In genomic region chr1:40056519-40057309, GRCh38 we compare ENCODE assay signal across 1 cellular context.
TF ChIP-seq lines count a peak whose summit lies in the region.

No MANE protein-coding gene starts in this region.

TF ChIP-seq in GM23338, 12 proteins besides CTCF, POLR2A, EP300 and RAD21 (continued from another document):
- no peak for TF ChIP-seq REST (IDR thresholded peaks at IDR 0.05; ENCODE audit: unreplicated experiment)
- no peak for TF ChIP-seq CREB1 (CRISPR knock-in tag; IDR thresholded peaks at IDR 0.05; ENCODE audit: low read depth)
- no peak for TF ChIP-seq ETS1 (IDR thresholded peaks at IDR 0.05)
- TF ChIP-seq, protein P1, sequence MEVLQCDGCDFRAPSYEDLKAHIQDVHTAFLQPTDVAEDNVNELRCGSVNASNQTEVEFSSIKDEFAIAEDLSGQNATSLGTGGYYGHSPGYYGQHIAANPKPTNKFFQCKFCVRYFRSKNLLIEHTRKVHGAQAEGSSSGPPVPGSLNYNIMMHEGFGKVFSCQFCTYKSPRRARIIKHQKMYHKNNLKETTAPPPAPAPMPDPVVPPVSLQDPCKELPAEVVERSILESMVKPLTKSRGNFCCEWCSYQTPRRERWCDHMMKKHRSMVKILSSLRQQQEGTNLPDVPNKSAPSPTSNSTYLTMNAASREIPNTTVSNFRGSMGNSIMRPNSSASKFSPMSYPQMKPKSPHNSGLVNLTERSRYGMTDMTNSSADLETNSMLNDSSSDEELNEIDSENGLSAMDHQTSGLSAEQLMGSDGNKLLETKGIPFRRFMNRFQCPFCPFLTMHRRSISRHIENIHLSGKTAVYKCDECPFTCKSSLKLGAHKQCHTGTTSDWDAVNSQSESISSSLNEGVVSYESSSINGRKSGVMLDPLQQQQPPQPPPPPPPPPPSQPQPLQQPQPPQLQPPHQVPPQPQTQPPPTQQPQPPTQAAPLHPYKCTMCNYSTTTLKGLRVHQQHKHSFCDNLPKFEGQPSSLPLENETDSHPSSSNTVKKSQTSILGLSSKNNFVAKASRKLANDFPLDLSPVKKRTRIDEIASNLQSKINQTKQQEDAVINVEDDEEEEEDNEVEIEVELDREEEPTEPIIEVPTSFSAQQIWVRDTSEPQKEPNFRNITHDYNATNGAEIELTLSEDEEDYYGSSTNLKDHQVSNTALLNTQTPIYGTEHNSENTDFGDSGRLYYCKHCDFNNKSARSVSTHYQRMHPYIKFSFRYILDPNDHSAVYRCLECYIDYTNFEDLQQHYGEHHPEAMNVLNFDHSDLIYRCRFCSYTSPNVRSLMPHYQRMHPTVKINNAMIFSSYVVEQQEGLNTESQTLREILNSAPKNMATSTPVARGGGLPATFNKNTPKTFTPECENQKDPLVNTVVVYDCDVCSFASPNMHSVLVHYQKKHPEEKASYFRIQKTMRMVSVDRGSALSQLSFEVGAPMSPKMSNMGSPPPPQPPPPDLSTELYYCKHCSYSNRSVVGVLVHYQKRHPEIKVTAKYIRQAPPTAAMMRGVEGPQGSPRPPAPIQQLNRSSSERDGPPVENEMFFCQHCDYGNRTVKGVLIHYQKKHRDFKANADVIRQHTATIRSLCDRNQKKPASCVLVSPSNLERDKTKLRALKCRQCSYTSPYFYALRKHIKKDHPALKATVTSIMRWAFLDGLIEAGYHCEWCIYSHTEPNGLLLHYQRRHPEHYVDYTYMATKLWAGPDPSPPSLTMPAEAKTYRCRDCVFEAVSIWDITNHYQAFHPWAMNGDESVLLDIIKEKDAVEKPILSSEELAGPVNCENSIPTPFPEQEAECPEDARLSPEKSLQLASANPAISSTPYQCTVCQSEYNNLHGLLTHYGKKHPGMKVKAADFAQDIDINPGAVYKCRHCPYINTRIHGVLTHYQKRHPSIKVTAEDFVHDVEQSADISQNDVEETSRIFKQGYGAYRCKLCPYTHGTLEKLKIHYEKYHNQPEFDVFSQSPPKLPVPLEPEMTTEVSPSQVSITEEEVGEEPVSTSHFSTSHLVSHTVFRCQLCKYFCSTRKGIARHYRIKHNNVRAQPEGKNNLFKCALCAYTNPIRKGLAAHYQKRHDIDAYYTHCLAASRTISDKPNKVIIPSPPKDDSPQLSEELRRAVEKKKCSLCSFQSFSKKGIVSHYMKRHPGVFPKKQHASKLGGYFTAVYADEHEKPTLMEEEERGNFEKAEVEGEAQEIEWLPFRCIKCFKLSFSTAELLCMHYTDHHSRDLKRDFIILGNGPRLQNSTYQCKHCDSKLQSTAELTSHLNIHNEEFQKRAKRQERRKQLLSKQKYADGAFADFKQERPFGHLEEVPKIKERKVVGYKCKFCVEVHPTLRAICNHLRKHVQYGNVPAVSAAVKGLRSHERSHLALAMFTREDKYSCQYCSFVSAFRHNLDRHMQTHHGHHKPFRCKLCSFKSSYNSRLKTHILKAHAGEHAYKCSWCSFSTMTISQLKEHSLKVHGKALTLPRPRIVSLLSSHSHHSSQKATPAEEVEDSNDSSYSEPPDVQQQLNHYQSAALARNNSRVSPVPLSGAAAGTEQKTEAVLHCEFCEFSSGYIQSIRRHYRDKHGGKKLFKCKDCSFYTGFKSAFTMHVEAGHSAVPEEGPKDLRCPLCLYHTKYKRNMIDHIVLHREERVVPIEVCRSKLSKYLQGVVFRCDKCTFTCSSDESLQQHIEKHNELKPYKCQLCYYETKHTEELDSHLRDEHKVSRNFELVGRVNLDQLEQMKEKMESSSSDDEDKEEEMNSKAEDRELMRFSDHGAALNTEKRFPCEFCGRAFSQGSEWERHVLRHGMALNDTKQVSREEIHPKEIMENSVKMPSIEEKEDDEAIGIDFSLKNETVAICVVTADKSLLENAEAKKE (CRISPR knock-in tag; IDR thresholded peaks at IDR 0.05): no peak
- no peak for TF ChIP-seq STAT1 (IDR thresholded peaks at IDR 0.05; ENCODE audit: unreplicated experiment)
- TF ChIP-seq EZH2phosphoT487 (IDR thresholded peaks at IDR 0.05; ENCODE audit: unreplicated experiment): no peak
- TF ChIP-seq ZNF331 (CRISPR knock-in tag; IDR thresholded peaks at IDR 0.05; ENCODE audit: low read depth): no peak
- TF ChIP-seq POLR2AphosphoS5 (IDR thresholded peaks at IDR 0.05; ENCODE audit: low read depth): no peak
- TF ChIP-seq NANOG (IDR thresholded peaks at IDR 0.05; ENCODE audit: borderline replicate concordance): no peak
